1 cellular context compared by ENCODE assay signal in genomic region chr3:38314767-38315487, GRCh38.
TF ChIP-seq lines count a peak whose summit lies in the region.

No MANE protein-coding gene starts in this region.

TF ChIP-seq in HepG2, 621 proteins besides CTCF, POLR2A, EP300 and RAD21:
- TF ChIP-seq ETV5 (CRISPR knock-in tag; IDR thresholded peaks at IDR 0.05; ENCODE audit: borderline replicate concordance) (no peak), ZNF768 (CRISPR knock-in tag; IDR thresholded peaks at IDR 0.05) (0 out of 2 replicates have a peak, but pooled peaks have one; percentile 7), ZNF784 (CRISPR knock-in tag; IDR thresholded peaks at IDR 0.05; ENCODE audit: borderline replicate concordance) (no peak)
- TF ChIP-seq, protein P1, sequence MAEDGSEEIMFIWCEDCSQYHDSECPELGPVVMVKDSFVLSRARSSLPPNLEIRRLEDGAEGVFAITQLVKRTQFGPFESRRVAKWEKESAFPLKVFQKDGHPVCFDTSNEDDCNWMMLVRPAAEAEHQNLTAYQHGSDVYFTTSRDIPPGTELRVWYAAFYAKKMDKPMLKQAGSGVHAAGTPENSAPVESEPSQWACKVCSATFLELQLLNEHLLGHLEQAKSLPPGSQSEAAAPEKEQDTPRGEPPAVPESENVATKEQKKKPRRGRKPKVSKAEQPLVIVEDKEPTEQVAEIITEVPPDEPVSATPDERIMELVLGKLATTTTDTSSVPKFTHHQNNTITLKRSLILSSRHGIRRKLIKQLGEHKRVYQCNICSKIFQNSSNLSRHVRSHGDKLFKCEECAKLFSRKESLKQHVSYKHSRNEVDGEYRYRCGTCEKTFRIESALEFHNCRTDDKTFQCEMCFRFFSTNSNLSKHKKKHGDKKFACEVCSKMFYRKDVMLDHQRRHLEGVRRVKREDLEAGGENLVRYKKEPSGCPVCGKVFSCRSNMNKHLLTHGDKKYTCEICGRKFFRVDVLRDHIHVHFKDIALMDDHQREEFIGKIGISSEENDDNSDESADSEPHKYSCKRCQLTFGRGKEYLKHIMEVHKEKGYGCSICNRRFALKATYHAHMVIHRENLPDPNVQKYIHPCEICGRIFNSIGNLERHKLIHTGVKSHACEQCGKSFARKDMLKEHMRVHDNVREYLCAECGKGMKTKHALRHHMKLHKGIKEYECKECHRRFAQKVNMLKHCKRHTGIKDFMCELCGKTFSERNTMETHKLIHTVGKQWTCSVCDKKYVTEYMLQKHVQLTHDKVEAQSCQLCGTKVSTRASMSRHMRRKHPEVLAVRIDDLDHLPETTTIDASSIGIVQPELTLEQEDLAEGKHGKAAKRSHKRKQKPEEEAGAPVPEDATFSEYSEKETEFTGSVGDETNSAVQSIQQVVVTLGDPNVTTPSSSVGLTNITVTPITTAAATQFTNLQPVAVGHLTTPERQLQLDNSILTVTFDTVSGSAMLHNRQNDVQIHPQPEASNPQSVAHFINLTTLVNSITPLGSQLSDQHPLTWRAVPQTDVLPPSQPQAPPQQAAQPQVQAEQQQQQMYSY (CRISPR knock-in tag; IDR thresholded peaks at IDR 0.05): peak; percentile 58; the same call in 1 of the 2 replicates
TF ChIP-seq in HepG2: peak in this region for 2.
